8 cellular contexts compared by ENCODE assay signal in genomic region chr18:23228102-23229051, GRCh38.
DNase-seq lines count a peak whose midpoint lies in the region; ATAC-seq, FAIRE-seq and TF ChIP-seq lines count a peak whose summit lies in the region.

No MANE protein-coding gene starts in this region.

- H3K4me3 Mint-ChIP-seq in GM23338 (no peak overlapping the region), astrocyte (ENCODE audit: unreplicated experiment) (no peak overlapping the region)

- H3K9me3 ChIP-seq in breast epithelium (no peaks in the 10 kb centered on the region), mammary epithelial cell (replicated peaks; ENCODE audit: insufficient read depth, low read length) (no peaks in the 10 kb centered on the region), MG63 (no peaks in the 10 kb centered on the region), astrocyte (ENCODE audit: insufficient read depth, low read depth, low read length) (no peaks in the 10 kb centered on the region), psoas muscle (no peaks in the 10 kb centered on the region)

- no peaks in the 10 kb centered on the region for H3K27me3 ChIP-seq in breast epithelium
- H3K27me3 ChIP-seq in mammary epithelial cell (ENCODE audit: insufficient read depth, low read length) = no peaks in the 10 kb centered on the region
- no peaks in the 10 kb centered on the region for H3K27me3 ChIP-seq in GM23338 (ENCODE audit: insufficient read depth)
- no peaks in the 10 kb centered on the region for H3K27me3 ChIP-seq in MG63
- H3K27me3 ChIP-seq in astrocyte (ENCODE audit: insufficient read depth, low read length) = no peaks in the 10 kb centered on the region
- no peaks in the 10 kb centered on the region for H3K27me3 ChIP-seq in psoas muscle (ENCODE audit: insufficient read depth in 3 of 3, low read length in 2 of 3)

- WGBS in mammary epithelial cell (ENCODE audit: low coverage, missing lambda C conversion rate) = 16% methylated on average over 6 of the region's 7 CpGs
- WGBS in psoas muscle, 3 donors = 30 to 36% (median 33%) methylated on average over 7 of the region's 7 CpGs

- H3K4me3 ChIP-seq in breast epithelium = no peak overlapping the region
- H3K4me3 ChIP-seq in mammary epithelial cell (replicated peaks in 1 of 3; ENCODE audit: insufficient read depth in 1 of 3, low read depth in 2 of 3, low read length in 3 of 3) = no peak overlapping the region
- no peak overlapping the region for H3K4me3 ChIP-seq in GM23338
- H3K4me3 ChIP-seq in MG63 = no peak overlapping the region
- no peak overlapping the region for H3K4me3 ChIP-seq in astrocyte (ENCODE audit: insufficient read depth, low read depth, low read length)
- H3K4me3 ChIP-seq in psoas muscle = no peak overlapping the region

- DNase-seq in breast epithelium (ENCODE audit: low spot score in 2 of 2) = no peak
- DNase-seq in mammary epithelial cell = no peak
- no peak for DNase-seq in GM23338 (ENCODE audit: low spot score)
- peak; percentile 32 for DNase-seq in MG63
- DNase-seq in astrocyte (ENCODE audit: low read depth) = peak; percentile 69
- no peak for DNase-seq in psoas muscle
- DNase-seq in NCI-H187 (lab: John Stamatoyannopoulos, UW) = no peak
- no peak for DNase-seq in C1 segment of cervical spinal cord (lab: John Stamatoyannopoulos, UW)

- in situ Hi-C loops in mammary epithelial cell (cut with MboI; ENCODE audit: low sequenced_read_pairs in 2 of 2) = no loop called here

- no peak overlapping the region for H3K4me2 ChIP-seq in mammary epithelial cell (ENCODE audit: insufficient read depth, low read depth, low read length)
- H3K4me2 ChIP-seq in GM23338 = no peak overlapping the region
- peak overlapping the region; percentile 21 for H3K4me2 ChIP-seq in astrocyte (ENCODE audit: low read length)

- ATAC-seq in GM23338 = peak; percentile 35
- no peak for ATAC-seq in psoas muscle

- peaks cover 31% of the 10 kb centered on the region for H3K4me1 Mint-ChIP-seq in GM23338
- peaks cover 59% of the 10 kb centered on the region for H3K4me1 Mint-ChIP-seq in astrocyte (ENCODE audit: low read depth, unreplicated experiment)

- H3K79me2 ChIP-seq in mammary epithelial cell (ENCODE audit: insufficient read depth, low read length) = no peaks in the 10 kb centered on the region
- no peaks in the 10 kb centered on the region for H3K79me2 ChIP-seq in GM23338 (replicated peaks; ENCODE audit: insufficient read depth)
- H3K79me2 ChIP-seq in astrocyte (ENCODE audit: insufficient read depth, low read length) = no peaks in the 10 kb centered on the region

- TF ChIP-seq POLR2A in breast epithelium (IDR thresholded peaks at IDR 0.05) = no peak

- no peaks in the 10 kb centered on the region for H3K9me2 ChIP-seq in GM23338 (ENCODE audit: insufficient read depth)

- H3K4me1 ChIP-seq in breast epithelium = peaks cover 3 to 5% of the 10 kb centered on the region in 2 donors
- H3K4me1 ChIP-seq in mammary epithelial cell (ENCODE audit: insufficient read depth, low read length) = no peaks in the 10 kb centered on the region
- H3K4me1 ChIP-seq in GM23338 (ENCODE audit: insufficient read depth) = peaks cover 17% of the 10 kb centered on the region
- peaks cover 54% of the 10 kb centered on the region for H3K4me1 ChIP-seq in astrocyte (ENCODE audit: insufficient read depth, low read length)
- peaks cover 13% of the 10 kb centered on the region for H3K4me1 ChIP-seq in psoas muscle

- H3F3A ChIP-seq in GM23338 (replicated peaks; ENCODE audit: low read depth) = no peaks in the 10 kb centered on the region

- no peaks in the 10 kb centered on the region for H3K9me3 Mint-ChIP-seq in GM23338
- H3K9me3 Mint-ChIP-seq in astrocyte (ENCODE audit: unreplicated experiment) = peaks cover 2% of the 10 kb centered on the region

- no peak for TF ChIP-seq CTCF in breast epithelium (IDR thresholded peaks at IDR 0.05)
- TF ChIP-seq CTCF in mammary epithelial cell (conservative IDR thresholded peaks at IDR 0.05 in 1 of 2, IDR thresholded peaks at IDR 0.05 in 1 of 2; ENCODE audit: extremely low read depth in 1 of 2, insufficient read depth in 1 of 2, low read depth in 1 of 2, low read length in 2 of 2) = no peak
- TF ChIP-seq CTCF in GM23338 (conservative IDR thresholded peaks at IDR 0.05; ENCODE audit: low read depth in 2 of 2) = no peak
- no peak for TF ChIP-seq CTCF in astrocyte (IDR thresholded peaks at IDR 0.05; ENCODE audit: insufficient read depth, low read depth, low read length)
- no peak for TF ChIP-seq CTCF in psoas muscle (IDR thresholded peaks at IDR 0.05)

- intact Hi-C loops in breast epithelium (cut with DNase I; ENCODE audit: low total_unique reads) = loop anchor here (10.0 kb wide), 1 partner anchor 84 kb away; no protein-coding TSS in a partner anchor
- intact Hi-C loops in mammary epithelial cell (cut with micrococcal nuclease) = no loop called here
- intact Hi-C loops in psoas muscle (cut with DNase I) = no loop called here

- peaks cover 39% of the 10 kb centered on the region for H3K36me3 Mint-ChIP-seq in GM23338 (ENCODE audit: low read depth)
- peaks cover 10% of the 10 kb centered on the region for H3K36me3 Mint-ChIP-seq in astrocyte (ENCODE audit: low read depth, unreplicated experiment)

- no peaks in the 10 kb centered on the region for H3K36me3 ChIP-seq in breast epithelium
- no peaks in the 10 kb centered on the region for H3K36me3 ChIP-seq in mammary epithelial cell (ENCODE audit: insufficient read depth, low read length)
- H3K36me3 ChIP-seq in GM23338 (ENCODE audit: insufficient read depth) = no peaks in the 10 kb centered on the region; the same call in 1 of the 2 replicates
- no peaks in the 10 kb centered on the region for H3K36me3 ChIP-seq in MG63
- no peaks in the 10 kb centered on the region for H3K36me3 ChIP-seq in astrocyte (ENCODE audit: insufficient read depth, low read length)
- H3K36me3 ChIP-seq in psoas muscle (ENCODE audit: insufficient read depth in 1 of 2, low read depth in 1 of 2) = no peaks in the 10 kb centered on the region

- H3K9ac ChIP-seq in mammary epithelial cell (ENCODE audit: insufficient read depth, low read length) = no peak overlapping the region
- peak overlapping the region; percentile 20 for H3K9ac ChIP-seq in astrocyte (ENCODE audit: low read length)

- H3K27ac ChIP-seq in breast epithelium = peak overlapping the region; percentile 87 to 88
- H3K27ac ChIP-seq in mammary epithelial cell (ENCODE audit: insufficient read depth, low read depth, low read length) = no peak overlapping the region
- peak overlapping the region; percentile 21 for H3K27ac ChIP-seq in GM23338 (ENCODE audit: low read depth)
- H3K27ac ChIP-seq in astrocyte (ENCODE audit: low read depth, low read length) = peak overlapping the region; percentile 70
- peak overlapping the region; percentile 23 for H3K27ac ChIP-seq in psoas muscle

- CTCF ChIA-PET in mammary epithelial cell (lab: Charles Lee; ENCODE audit: low non-redundant PET) = no interaction called here

- dilution Hi-C loops in mammary epithelial cell (cut with HindIII; ENCODE audit: low sequenced_read_pairs) = no loop called here

- H4K20me1 ChIP-seq in mammary epithelial cell (ENCODE audit: insufficient read depth, low read length) (no peaks in the 10 kb centered on the region), GM23338 (replicated peaks; ENCODE audit: insufficient read depth) (no peaks in the 10 kb centered on the region), astrocyte (ENCODE audit: insufficient read depth, low read length) (no peaks in the 10 kb centered on the region)

- H3K27ac Mint-ChIP-seq in GM23338 (peak overlapping the region; percentile 72), astrocyte (ENCODE audit: unreplicated experiment) (peak overlapping the region; percentile 28)

- H2AFZ ChIP-seq in mammary epithelial cell (ENCODE audit: low read depth, low read length) (no peak overlapping the region), GM23338 (no peak overlapping the region), astrocyte (ENCODE audit: low read depth, low read length) (no peak overlapping the region)

- H3K27me3 Mint-ChIP-seq in GM23338 (ENCODE audit: insufficient read depth, low read depth, poor library complexity) = peaks cover 5% of the 10 kb centered on the region
- H3K27me3 Mint-ChIP-seq in astrocyte (ENCODE audit: low read depth, unreplicated experiment) = no peaks in the 10 kb centered on the region

- no peak for FAIRE-seq in astrocyte (lab: Jason Lieb, UNC)

- BruUV-seq in mammary epithelial cell (replicated peaks; lab: Mats Ljungman, UMichigan) = no TSS peak

TF ChIP-seq in GM23338, 12 proteins besides CTCF, POLR2A, EP300 and RAD21 (continues in another document):
- TF ChIP-seq ETS1 (IDR thresholded peaks at IDR 0.05) (no peak), NANOG (IDR thresholded peaks at IDR 0.05; ENCODE audit: borderline replicate concordance) (no peak), CREB1 (CRISPR knock-in tag; IDR thresholded peaks at IDR 0.05; ENCODE audit: low read depth) (no peak)

Comparison
In these comparisons a context has a peak if more than half of its experiments do, and no peak if none do; other contexts are left out.
1. DNase-seq: peak in MG63 (single experiment) and astrocyte (single experiment); none in breast epithelium (0 of 2), mammary epithelial cell (single experiment), GM23338 (single experiment), psoas muscle (0 of 2), NCI-H187 (0 of 2) and C1 segment of cervical spinal cord (0 of 14).